ENCODE assay signal across 9 cellular contexts in the genomic region with DNA sequence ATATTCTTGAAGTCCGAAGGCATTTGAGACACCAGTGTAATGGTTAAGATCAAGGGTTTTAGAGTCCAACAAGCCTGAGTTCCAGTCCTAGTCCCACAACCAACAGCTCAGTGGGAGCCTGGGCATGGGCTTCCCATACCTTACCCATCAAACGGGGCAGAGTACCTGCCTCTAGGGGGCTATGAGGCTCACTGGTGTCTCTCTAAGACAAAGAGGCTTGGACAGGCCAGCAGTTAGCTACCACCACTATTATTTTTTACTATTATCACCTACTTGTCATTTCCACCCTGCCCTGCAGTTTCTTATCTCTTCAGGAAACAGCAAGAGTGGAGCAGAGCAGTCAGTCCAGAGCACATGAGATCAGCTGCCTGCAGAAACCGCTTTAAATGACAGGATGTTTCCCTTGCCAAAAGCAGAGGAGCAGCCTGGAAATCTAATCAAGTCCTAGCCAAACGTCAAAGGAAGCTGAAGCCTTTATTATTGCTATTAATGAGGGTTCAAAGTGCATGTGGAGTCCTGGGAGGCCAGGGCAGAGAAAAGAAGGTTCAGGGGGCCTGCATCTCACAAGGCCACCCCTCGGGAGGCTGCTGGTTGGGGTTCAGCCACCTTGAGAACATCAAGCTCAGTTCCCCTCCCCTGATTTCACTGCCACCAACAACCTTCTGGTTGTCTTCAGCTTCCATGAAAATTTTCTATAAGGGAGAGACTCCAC.
DNase-seq lines count a peak whose midpoint lies in the region; ATAC-seq, FAIRE-seq and TF ChIP-seq lines count a peak whose summit lies in the region.
"Had no signal": no experiment of that assay in that cellular context is flagged by ENCODE, and none has a peak within 500 bp of the region (broad histone marks: within the 10 kb centered on the region; RNA-seq: fewer than 3 reads in every experiment).

No MANE protein-coding gene starts in this region.

- TF ChIP-seq CTCF in OCI-LY1 (IDR thresholded peaks at IDR 0.05; ENCODE audit: low read length) (peak; percentile 37; the same call in 1 of the 2 replicates), endothelial cell of umbilical vein (IDR thresholded peaks at IDR 0.05; ENCODE audit: extremely low read depth in 1 of 2, insufficient read depth in 1 of 2, low read depth in 1 of 2, low read length in 2 of 2) (peak; percentile 26 to 41)

- no peaks in the 10 kb centered on the region for H3K27me3 ChIP-seq in BLaER1 treated with 17β-estradiol and CSF1 and Interleukin-3, amounts not matched to agents 10 nM and 100 nM
- H3K27me3 ChIP-seq in OCI-LY1 (ENCODE audit: insufficient read depth, low read length) (no peaks in the 10 kb centered on the region), endothelial cell of umbilical vein (ENCODE audit: control insufficient read depth in 2 of 2, insufficient read depth in 2 of 2, low read length in 2 of 2) (no peaks in the 10 kb centered on the region)

- H4K20me1 ChIP-seq in BLaER1 treated with 17β-estradiol and CSF1 and Interleukin-3, amounts not matched to agents 10 nM and 100 nM = no peaks in the 10 kb centered on the region
- H4K20me1 ChIP-seq in OCI-LY1 (ENCODE audit: insufficient read depth, low read length) (no peaks in the 10 kb centered on the region), endothelial cell of umbilical vein (replicated peaks; ENCODE audit: control insufficient read depth, extremely low read depth, insufficient read depth, low read length) (no peaks in the 10 kb centered on the region)

- intact Hi-C loops in endothelial cell of umbilical vein (cut with micrococcal nuclease) = loop anchor here (1.0 to 5.0 kb wide), 5 partner anchors 11 to 184 kb away; no protein-coding TSS in a partner anchor

- peak overlapping the region in 1 of 11 experiments; percentile 14; a peak in 1 of 22 replicates for H3K9ac ChIP-seq in BLaER1 treated with 17β-estradiol and CSF1 and Interleukin-3, amounts not matched to agents 10 nM and 100 nM
- H3K9ac ChIP-seq in OCI-LY1 (ENCODE audit: low read length) (no peak overlapping the region), endothelial cell of umbilical vein (replicated peaks; ENCODE audit: extremely low read depth, insufficient read depth, low read length) (peak overlapping the region; percentile 53)

- TF ChIP-seq POLR2A in endothelial cell of umbilical vein (IDR thresholded peaks at IDR 0.05; ENCODE audit: low read depth, low read length) = peak; percentile 31

- FAIRE-seq in endothelial cell of umbilical vein (lab: Jason Lieb, UNC) = peak; percentile 97

- peak overlapping the region in 1 of 11 experiments; percentile 18; a peak in 2 of 22 replicates for H3K27ac ChIP-seq in BLaER1 treated with 17β-estradiol and CSF1 and Interleukin-3, amounts not matched to agents 10 nM and 100 nM
- H3K27ac ChIP-seq in OCI-LY1 (ENCODE audit: low read depth, low read length, poor library complexity, severe bottlenecking) (no peak overlapping the region), endothelial cell of umbilical vein (ENCODE audit: insufficient read depth, low read depth, low read length) (peak overlapping the region; percentile 93)

- H2AFZ ChIP-seq in OCI-LY1 (ENCODE audit: low read length) (no peak overlapping the region), endothelial cell of umbilical vein (ENCODE audit: low read depth, low read length) (no peak overlapping the region)

- H3F3A ChIP-seq in OCI-LY1 (ENCODE audit: insufficient read depth, low read length) = no peaks in the 10 kb centered on the region

- DNase-seq in endothelial cell of umbilical vein (ENCODE audit: low read depth, low spot score) (peak; percentile 95), mesenteric fat pad (ENCODE audit: low spot score) (peak; percentile 53), KG1 (lab: John Stamatoyannopoulos, UW) (no peak), HEK293T (ENCODE audit: extremely low spot score) (no peak)
- DNase-seq in stimulated activated CD4-positive, alpha-beta T cell treated with anti-CD3 and anti-CD28 coated beads, Interleukin-15, amount 100 ng/mL, for 24 hours = no peak
- DNase-seq: NCI-H526 treated with DMSO at 0.1 percent for 48 hours had no signal

- no peaks in the 10 kb centered on the region for H3K9me1 ChIP-seq in endothelial cell of umbilical vein (replicated peaks; ENCODE audit: control insufficient read depth, extremely low read depth, insufficient read depth, low read length)

- no TSS peak for BruUV-seq in endothelial cell of umbilical vein (replicated peaks; lab: Mats Ljungman, UMichigan)

- ATAC-seq in HG03439 (IDR thresholded peaks at IDR 0.05; ENCODE audit: unreplicated experiment) = no peak

- no peak overlapping the region for H3K4me3 ChIP-seq in BLaER1 treated with 17β-estradiol and CSF1 and Interleukin-3, amounts not matched to agents 10 nM and 100 nM
- H3K4me3 ChIP-seq in OCI-LY1 (ENCODE audit: low read depth, low read length, poor library complexity, severe bottlenecking) = no peak overlapping the region
- H3K4me3 ChIP-seq in endothelial cell of umbilical vein (replicated peaks in 1 of 3; ENCODE audit: insufficient read depth in 1 of 3, low read depth in 1 of 3, low read length in 3 of 3) = no peak overlapping the region

- no peaks in the 10 kb centered on the region for H3K9me2 ChIP-seq in OCI-LY1 (ENCODE audit: low read depth, low read length)

- POLR2A ChIA-PET in endothelial cell of umbilical vein (lab: Charles Lee) (interaction anchor here (0.6 to 1.1 kb wide), 2 partner anchors 9 to 72 kb away, joined by 3 to 4 read pairs; no protein-coding TSS in a partner anchor), HEK293T (lab: Yijun Ruan, JAX) (no interaction called here)

- no peaks in the 10 kb centered on the region for H3K79me2 ChIP-seq in OCI-LY1 (ENCODE audit: insufficient read depth, low read length)
- no peaks in the 10 kb centered on the region for H3K79me2 ChIP-seq in endothelial cell of umbilical vein (ENCODE audit: control insufficient read depth, insufficient read depth, low read length)

- dilution Hi-C loops in endothelial cell of umbilical vein (cut with MboI; ENCODE audit: extremely low pct_ligation_motif_present, low sequenced_read_pairs) = no loop called here

- H3K36me3 ChIP-seq in BLaER1 treated with 17β-estradiol and CSF1 and Interleukin-3, amounts not matched to agents 10 nM and 100 nM = no peaks in the 10 kb centered on the region
- H3K36me3 ChIP-seq in OCI-LY1 (ENCODE audit: insufficient read depth, low read length) (no peaks in the 10 kb centered on the region), endothelial cell of umbilical vein (ENCODE audit: control insufficient read depth in 2 of 2, extremely low read depth in 1 of 2, insufficient read depth in 2 of 2, low read length in 2 of 2) (no peaks in the 10 kb centered on the region)

- CTCF ChIA-PET in endothelial cell of umbilical vein (lab: Charles Lee) = interaction anchor here (0.8 to 1.8 kb wide), 13 partner anchors 9 to 234 kb away, joined by 3 to 12 read pairs (median 6); no protein-coding TSS in a partner anchor
- CTCF ChIA-PET in HEK293T (lab: Yijun Ruan, JAX) = interaction anchor here (0.9 to 1.0 kb wide), 2 partner anchors 183 to 300 kb away, joined by 3 read pairs; no protein-coding TSS in a partner anchor

- peaks cover 42 to 77% (median 62%) of the 10 kb centered on the region in 10 experiments for H3K4me1 ChIP-seq in BLaER1 treated with 17β-estradiol and CSF1 and Interleukin-3, amounts not matched to agents 10 nM and 100 nM
- no peaks in the 10 kb centered on the region for H3K4me1 ChIP-seq in OCI-LY1 (ENCODE audit: insufficient read depth, low read length, severe bottlenecking)
- peaks cover 55% of the 10 kb centered on the region for H3K4me1 ChIP-seq in endothelial cell of umbilical vein (ENCODE audit: control insufficient read depth, extremely low read depth, insufficient read depth, low read length)

- H3K9me3 ChIP-seq in BLaER1 treated with 17β-estradiol and CSF1 and Interleukin-3, amounts not matched to agents 10 nM and 100 nM (replicated peaks in 1 of 11) = no peaks in the 10 kb centered on the region
- H3K9me3 ChIP-seq in OCI-LY1 (ENCODE audit: low read length) (no peaks in the 10 kb centered on the region), endothelial cell of umbilical vein (replicated peaks; ENCODE audit: control insufficient read depth, insufficient read depth, low read length) (no peaks in the 10 kb centered on the region)

- peak overlapping the region in 7 of 11 experiments; percentile 2 to 74 (median 43); a peak in 10 of 22 replicates for H3K4me2 ChIP-seq in BLaER1 treated with 17β-estradiol and CSF1 and Interleukin-3, amounts not matched to agents 10 nM and 100 nM
- H3K4me2 ChIP-seq in OCI-LY1 (ENCODE audit: low read length) = no peak overlapping the region
- peak overlapping the region; percentile 41 for H3K4me2 ChIP-seq in endothelial cell of umbilical vein (ENCODE audit: insufficient read depth, low read length)

TF ChIP-seq in endothelial cell of umbilical vein, 7 proteins besides CTCF, POLR2A, EP300 and RAD21 (continues in another document):
- TF ChIP-seq, protein P1, sequence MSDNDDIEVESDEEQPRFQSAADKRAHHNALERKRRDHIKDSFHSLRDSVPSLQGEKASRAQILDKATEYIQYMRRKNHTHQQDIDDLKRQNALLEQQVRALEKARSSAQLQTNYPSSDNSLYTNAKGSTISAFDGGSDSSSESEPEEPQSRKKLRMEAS (IDR thresholded peaks at IDR 0.05; ENCODE audit: insufficient read depth, insufficient read length) = no peak
- TF ChIP-seq GATA2 (IDR thresholded peaks at IDR 0.05; ENCODE audit: insufficient read depth, insufficient read length, low read depth, low read length) (peak; percentile 97), EZH2 (IDR thresholded peaks at IDR 0.05; ENCODE audit: borderline replicate concordance, low read depth, low read length, severe bottlenecking) (no peak), MYC (IDR thresholded peaks at IDR 0.05; ENCODE audit: low read depth, low read length) (no peak), JUN (IDR thresholded peaks at IDR 0.05; ENCODE audit: borderline replicate concordance, insufficient read depth, insufficient read length, low read depth) (peak; percentile 35), FOS (IDR thresholded peaks at IDR 0.05; ENCODE audit: borderline replicate concordance, insufficient read depth, low read length) (peak; percentile 70)

TF ChIP-seq in HEK293T, 16 proteins besides CTCF, POLR2A, EP300 and RAD21:
- no peak for TF ChIP-seq ARNT (IDR thresholded peaks at IDR 0.05)
- no peak for TF ChIP-seq ELF4 (IDR thresholded peaks at IDR 0.05)

Comparison
In these comparisons a context has a peak if more than half of its experiments do, and no peak if none do; other contexts are left out.
1. DNase-seq: peak in endothelial cell of umbilical vein (single experiment) and mesenteric fat pad (single experiment); none in stimulated activated CD4-positive, alpha-beta T cell treated with anti-CD3 and anti-CD28 coated beads, Interleukin-15, amount 100 ng/mL, for 24 hours (single experiment), KG1 (single experiment) and HEK293T (single experiment).